Comparison of ENCODE assay signal across 20 cellular contexts in the genomic region with DNA sequence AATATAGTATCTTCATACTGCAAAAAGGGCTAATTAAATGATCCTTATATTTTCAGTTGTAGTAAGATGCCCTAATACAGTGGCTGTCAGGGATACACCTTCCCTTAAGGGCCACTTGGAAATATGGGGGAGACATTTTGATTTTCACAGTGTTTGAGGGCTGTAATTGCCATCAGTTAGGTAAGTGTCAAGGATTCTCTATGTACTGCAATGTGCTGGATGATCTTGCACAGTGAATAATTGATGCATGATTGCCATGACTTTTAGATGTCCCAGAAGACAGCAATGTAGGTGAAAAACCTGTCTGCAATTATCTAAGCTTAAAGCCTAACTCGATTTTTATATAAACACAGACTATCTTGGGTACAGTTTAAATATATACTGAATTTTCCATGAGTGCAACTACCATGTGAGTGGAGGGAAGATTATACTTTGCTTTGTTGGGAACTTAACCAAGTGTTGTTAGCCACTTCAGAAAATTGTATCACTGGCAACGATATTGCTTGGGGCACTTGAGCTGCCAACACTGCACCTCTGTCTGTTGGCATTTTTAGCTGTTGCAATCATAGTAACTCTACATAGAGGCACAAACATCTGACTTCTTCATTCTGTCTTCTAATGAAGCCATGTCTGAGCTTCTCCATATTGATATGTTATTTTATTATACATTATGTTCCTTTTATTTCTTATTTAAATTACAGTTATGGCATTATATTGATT. TPM values are rescaled to one million over a fixed set of nuclear protein-coding genes. Genes with fewer than 3 reads are reported as not detected.
DNase-seq lines count a peak whose midpoint lies in the region; ATAC-seq and TF ChIP-seq lines count a peak whose summit lies in the region.
"Had no signal": no experiment of that assay in that cellular context is flagged by ENCODE, and none has a peak within 500 bp of the region (broad histone marks: within the 10 kb centered on the region; RNA-seq: fewer than 3 reads in every experiment).

No MANE protein-coding gene starts in this region.

- DNase-seq in Right ventricle myocardium superior (no peak), cardiac septum (ENCODE audit: low spot score) (no peak), heart left ventricle (no peak), left ventricle myocardium superior (no peak)
- DNase-seq in activated CD4-positive, alpha-beta T cell treated with anti-CD3 and anti-CD28 coated beads, Interleukin-2, amount 10 ng/mL, durations not matched to agents 7 days and 5 days: no peak
- no peak for DNase-seq in stimulated activated CD4-positive, alpha-beta T cell treated with anti-CD3 and anti-CD28 coated beads, Interleukin-12 subunit alpha, Interleukin-12 subunit beta, amount 100 ng/mL, for 4 hours
- DNase-seq: ACHN; BE2C; C1 segment of cervical spinal cord; CD4-positive, CD25-positive, alpha-beta regulatory T cell; CD8-positive, alpha-beta memory T cell; COR-L47; DMS 273 treated with DMSO at 0.1 percent for 48 hours; DMS53; DND-41; EL; GM23248 had no signal

- POLR2A ChIA-PET in activated CD4-positive, alpha-beta T cell treated with anti-CD3 and anti-CD28 coated beads, Interleukin-2, amount 10 ng/mL, durations not matched to agents 7 days and 5 days (lab: Charles Lee): no interaction called here

- no peak overlapping the region for H3K27ac Mint-ChIP-seq in activated CD4-positive, alpha-beta T cell treated with anti-CD3 and anti-CD28 coated beads, Interleukin-2, amount 10 ng/mL, durations not matched to agents 7 days and 5 days
- H3K27ac Mint-ChIP-seq: CD4-positive, CD25-positive, alpha-beta regulatory T cell had no signal

- no peaks in the 10 kb centered on the region for H3K36me3 ChIP-seq in heart left ventricle
- H3K36me3 ChIP-seq: BE2C, HAP-1 had no signal

- CTCF ChIA-PET in activated CD4-positive, alpha-beta T cell treated with anti-CD3 and anti-CD28 coated beads, Interleukin-2, amount 10 ng/mL, durations not matched to agents 7 days and 5 days (lab: Charles Lee): no interaction called here

- no peak for TF ChIP-seq CTCF in heart left ventricle (IDR thresholded peaks at IDR 0.05)

- H3K4me3 ChIP-seq in heart left ventricle: no peak overlapping the region
- H3K4me3 ChIP-seq: GM12878, GM23248, HAP-1 had no signal

- peak overlapping the region in 4 of 12 donors; percentile 16 to 44 (median 28) for H3K27ac ChIP-seq in heart left ventricle
- H3K27ac ChIP-seq: GM23248 had no signal

- no peak for TF ChIP-seq POLR2A in heart left ventricle (IDR thresholded peaks at IDR 0.05)

- no peaks in the 10 kb centered on the region for H3K4me1 Mint-ChIP-seq in activated CD4-positive, alpha-beta T cell treated with anti-CD3 and anti-CD28 coated beads, Interleukin-2, amount 10 ng/mL, durations not matched to agents 7 days and 5 days
- H3K4me1 Mint-ChIP-seq: CD4-positive, CD25-positive, alpha-beta regulatory T cell; CD8-positive, alpha-beta memory T cell had no signal

- no peaks in the 10 kb centered on the region for H3K27me3 ChIP-seq in heart left ventricle
- H3K27me3 ChIP-seq: BE2C had no signal

- ATAC-seq in Right ventricle myocardium superior (ENCODE audit: poor library complexity) (peak; percentile 91), heart left ventricle (peak; percentile 84 to 92 (median 86)), left ventricle myocardium superior (peak; percentile 91), GM18909 (IDR thresholded peaks at IDR 0.05; ENCODE audit: poor library complexity, unreplicated experiment) (no peak)
- ATAC-seq: GM12878 had no signal

- H3K4me3 Mint-ChIP-seq in activated CD4-positive, alpha-beta T cell treated with anti-CD3 and anti-CD28 coated beads, Interleukin-2, amount 10 ng/mL, durations not matched to agents 7 days and 5 days: no peak overlapping the region
- H3K4me3 Mint-ChIP-seq: CD4-positive, CD25-positive, alpha-beta regulatory T cell; CD8-positive, alpha-beta memory T cell had no signal

- intact Hi-C loops in Right ventricle myocardium superior (cut with DNase I) (no loop called here), cardiac septum (cut with DNase I) (no loop called here), heart left ventricle (cut with DNase I) (no loop called here), left ventricle myocardium superior (cut with micrococcal nuclease) (no loop called here)

- H3K9me3 Mint-ChIP-seq in activated CD4-positive, alpha-beta T cell treated with anti-CD3 and anti-CD28 coated beads, Interleukin-2, amount 10 ng/mL, durations not matched to agents 7 days and 5 days: no peaks in the 10 kb centered on the region
- H3K9me3 Mint-ChIP-seq: CD4-positive, CD25-positive, alpha-beta regulatory T cell had no signal

- WGBS in heart left ventricle, 4 donors: 37 to 42% (median 40%) methylated on average over 2 of the region's 2 CpGs

- peaks cover 0 to 11% (median 0%) of the 10 kb centered on the region in 12 donors for H3K4me1 ChIP-seq in heart left ventricle
- H3K4me1 ChIP-seq: BE2C, HAP-1 had no signal

- peaks cover 16% of the 10 kb centered on the region for H3K27me3 Mint-ChIP-seq in activated CD4-positive, alpha-beta T cell treated with anti-CD3 and anti-CD28 coated beads, Interleukin-2, amount 10 ng/mL, durations not matched to agents 7 days and 5 days
- H3K27me3 Mint-ChIP-seq: CD4-positive, CD25-positive, alpha-beta regulatory T cell had no signal

- H3K36me3 Mint-ChIP-seq in activated CD4-positive, alpha-beta T cell treated with anti-CD3 and anti-CD28 coated beads, Interleukin-2, amount 10 ng/mL, durations not matched to agents 7 days and 5 days (ENCODE audit: low read depth): no peaks in the 10 kb centered on the region
- H3K36me3 Mint-ChIP-seq: CD4-positive, CD25-positive, alpha-beta regulatory T cell; CD8-positive, alpha-beta memory T cell had no signal

- H3K9me3 ChIP-seq in heart left ventricle: peaks cover 0 to 8% (median 0%) of the 10 kb centered on the region in 12 donors
- H3K9me3 ChIP-seq: BE2C, HAP-1 had no signal

RNA-seq across cellular contexts. Expression of gene MAIP1, which starts 45.2 kb away (rescaled TPM):
- total RNA-seq in Right ventricle myocardium superior (28.2 TPM), cardiac septum (20.6 TPM), heart left ventricle (10 to 100 TPM; 18.1 to 38.5 (median 22.8) TPM), left ventricle myocardium superior (29.2 TPM)
- polyA plus RNA-seq in heart left ventricle: 10 to 100 TPM in 1 of 2 donors, 1 to 10 TPM in 1; 9.4 to 32.5 TPM
- 10 to 100 TPM; 20.6 to 20.7 TPM for total RNA-seq in activated CD4-positive, alpha-beta T cell treated with anti-CD3 and anti-CD28 coated beads, Interleukin-2, amount 10 ng/mL, durations not matched to agents 7 days and 5 days

RNA-seq across cellular contexts. Expression of gene TYW5, which starts 45.3 kb away (rescaled TPM):
- total RNA-seq in Right ventricle myocardium superior (2.7 TPM), cardiac septum (3.1 TPM), heart left ventricle (1 to 10 TPM; 1.4 to 4.1 (median 3.0) TPM), left ventricle myocardium superior (2.5 TPM)
- 1 to 10 TPM; 1.5 to 4.4 TPM for polyA plus RNA-seq in heart left ventricle
- total RNA-seq in activated CD4-positive, alpha-beta T cell treated with anti-CD3 and anti-CD28 coated beads, Interleukin-2, amount 10 ng/mL, durations not matched to agents 7 days and 5 days: 1 to 10 TPM; 7.9 to 8.5 TPM
